Comparison of ENCODE assay signal across 8 cellular contexts in genomic region chr7:150514748-150515222, GRCh38. TPM values are rescaled to one million over a fixed set of nuclear protein-coding genes. Genes with fewer than 3 reads are reported as not detected.
DNase-seq lines count a peak whose midpoint lies in the region; ATAC-seq and FAIRE-seq lines count a peak whose summit lies in the region.
"Had no signal": no experiment of that assay in that cellular context is flagged by ENCODE, and none has a peak within 500 bp of the region (broad histone marks: within the 10 kb centered on the region; RNA-seq: fewer than 3 reads in every experiment).

Gene GIMAP7, plus strand, starts transcription at chr7:150514872. Its CDS starts 5,103 bp downstream, at chr7:150519975.

- no peaks in the 10 kb centered on the region for H3K27me3 Mint-ChIP-seq in effector memory CD8-positive, alpha-beta T cell

- H3K36me3 Mint-ChIP-seq in effector memory CD8-positive, alpha-beta T cell (ENCODE audit: insufficient read depth) = peaks cover 32% of the 10 kb centered on the region

- DNase-seq in activated CD4-positive, CD25-positive, alpha-beta regulatory T cell treated with anti-CD3 and anti-CD28 coated beads, Interleukin-2, amount 50 U/mL, for 72 hours = peak; percentile 48
- DNase-seq in effector memory CD8-positive, alpha-beta T cell = peak; percentile 46 to 58 (median 52)
- DNase-seq in small intestine (peak; percentile 48), NCI-H1092 treated with DMSO at 0.1 percent for 48 hours (lab: John Stamatoyannopoulos, UW) (no peak), HCEC 1CT (no peak), H4 (ENCODE audit: low spot score) (no peak)

- H3K4me1 ChIP-seq in small intestine (ENCODE audit: control insufficient read depth in 2 of 2, insufficient read depth in 1 of 2, low read depth in 1 of 2, low read length in 1 of 2) = no peaks in the 10 kb centered on the region

- no peaks in the 10 kb centered on the region for H3K27me3 ChIP-seq in small intestine (ENCODE audit: control insufficient read depth in 2 of 2, insufficient read depth in 2 of 2, low read length in 2 of 2)

- H3K27ac ChIP-seq in small intestine (ENCODE audit: low read depth in 1 of 2, low read length in 1 of 2) = peak within 1 kb of the TSS; percentile 63 to 93

- peaks cover 5 to 11% of the 10 kb centered on the region in 2 donors for H3K9me3 Mint-ChIP-seq in effector memory CD8-positive, alpha-beta T cell

- peak within 1 kb of the TSS; percentile 32 to 54 for H3K4me3 ChIP-seq in small intestine (ENCODE audit: low read depth in 1 of 2, low read length in 2 of 2)

- FAIRE-seq in small intestine (lab: Jason Lieb, UNC) = no peak

- no peaks in the 10 kb centered on the region for H3K9me3 ChIP-seq in small intestine (ENCODE audit: control insufficient read depth, low read depth)

- peak within 1 kb of the TSS; percentile 98 for H3K4me3 Mint-ChIP-seq in effector memory CD8-positive, alpha-beta T cell

- H3K27ac Mint-ChIP-seq in effector memory CD8-positive, alpha-beta T cell = peak within 1 kb of the TSS; percentile 91 to 94

- 22% methylated on average over 3 of the region's 3 CpGs for WGBS in small intestine, 3 donors

- peak; percentile 74 for ATAC-seq in GM21723 (IDR thresholded peaks at IDR 0.05; ENCODE audit: unreplicated experiment)
- ATAC-seq in effector memory CD8-positive, alpha-beta T cell (replicated peaks) = peak; percentile 81

- no peaks in the 10 kb centered on the region for H3K36me3 ChIP-seq in small intestine (ENCODE audit: control insufficient read depth in 2 of 2, insufficient read depth in 2 of 2, low read length in 2 of 2)

- H3K4me1 Mint-ChIP-seq in effector memory CD8-positive, alpha-beta T cell (ENCODE audit: low read depth in 2 of 2) = peaks cover 34 to 49% of the 10 kb centered on the region in 2 donors

RNA-seq across cellular contexts. Expression of gene GIMAP7, which starts in this region (rescaled TPM):
- polyA plus RNA-seq in small intestine = 10 to 100 TPM in 2 of 3 donors, 1 to 10 TPM in 1; 3.1 to 31.1 (median 17.0) TPM
- total RNA-seq in H4 (2014; rRNA removed; shearing (Covaris generic)) = not detected in 2 replicates
- total RNA-seq: kidney epithelial cell had no signal

Comparison
In these comparisons a context has a peak if more than half of its experiments do, and no peak if none do; other contexts are left out.
1. DNase-seq: peak in activated CD4-positive, CD25-positive, alpha-beta regulatory T cell treated with anti-CD3 and anti-CD28 coated beads, Interleukin-2, amount 50 U/mL, for 72 hours (single experiment), effector memory CD8-positive, alpha-beta T cell (3 of 3) and small intestine (single experiment); none in NCI-H1092 treated with DMSO at 0.1 percent for 48 hours (single experiment), HCEC 1CT (single experiment) and H4 (single experiment).